ENCODE assay signal across 11 cellular contexts in genomic region chr22:31818481-31819392, GRCh38.
DNase-seq lines count a peak whose midpoint lies in the region; ATAC-seq and TF ChIP-seq lines count a peak whose summit lies in the region.
"Had no signal": no experiment of that assay in that cellular context is flagged by ENCODE, and none has a peak within 500 bp of the region (broad histone marks: within the 10 kb centered on the region; RNA-seq: fewer than 3 reads in every experiment).

No MANE protein-coding gene starts in this region.

- no peak for TF ChIP-seq CTCF in astrocyte of the cerebellum (IDR thresholded peaks at IDR 0.05; ENCODE audit: low read depth, low read length, missing control alignments)
- TF ChIP-seq CTCF in GM13977 (IDR thresholded peaks at IDR 0.05; ENCODE audit: extremely low read depth, insufficient read depth, missing control alignments): no peak

- in situ Hi-C loops in astrocyte of the cerebellum (cut with HindIII; ENCODE audit: low sequenced_read_pairs) (no loop called here), GM13977 (cut with MboI; ENCODE audit: low pct_unique_long_range_greater_than_20kb, low sequenced_read_pairs, unreplicated experiment) (no loop called here)

- no peak for DNase-seq in activated CD4-positive, CD25-positive, alpha-beta regulatory T cell treated with anti-CD3 and anti-CD28 coated beads, Interleukin-2, amount 50 U/mL, for 72 hours
- peak; percentile 5 for DNase-seq in Jurkat, Clone E6-1 (ENCODE audit: low read depth, low spot score)
- DNase-seq in astrocyte of the cerebellum (ENCODE audit: low read depth) (peak; percentile 34), renal cortical epithelial cell (ENCODE audit: low read depth) (peak; percentile 46), GM13977 (ENCODE audit: low spot score) (no peak), GM19240 (ENCODE audit: insufficient read length, low spot score) (no peak)
- DNase-seq: DMS79, dorsolateral prefrontal cortex, MG63 had no signal

- no peak overlapping the region for H3K4me3 ChIP-seq in Jurkat, Clone E6-1 (ENCODE audit: low read length)
- H3K4me3 ChIP-seq in astrocyte of the cerebellum (ENCODE audit: low read depth, low read length): no peak overlapping the region
- H3K4me3 ChIP-seq: dorsolateral prefrontal cortex, MG63 had no signal

- ATAC-seq in activated CD4-positive, CD25-positive, alpha-beta regulatory T cell treated with anti-CD3 and anti-CD28 coated beads, Interleukin-2, amount 50 U/mL, for 24 hours: peak; percentile 38 to 55
- no peak for ATAC-seq in HG03342 (IDR thresholded peaks at IDR 0.05; ENCODE audit: unreplicated experiment)

Comparison
In these comparisons a context has a peak if more than half of its experiments do, and no peak if none do; other contexts are left out.
1. DNase-seq: peak in Jurkat, Clone E6-1 (single experiment), astrocyte of the cerebellum (single experiment) and renal cortical epithelial cell (single experiment); none in activated CD4-positive, CD25-positive, alpha-beta regulatory T cell treated with anti-CD3 and anti-CD28 coated beads, Interleukin-2, amount 50 U/mL, for 72 hours (single experiment), GM13977 (single experiment) and GM19240 (single experiment).